23 cellular contexts compared by ENCODE assay signal in the genomic region with DNA sequence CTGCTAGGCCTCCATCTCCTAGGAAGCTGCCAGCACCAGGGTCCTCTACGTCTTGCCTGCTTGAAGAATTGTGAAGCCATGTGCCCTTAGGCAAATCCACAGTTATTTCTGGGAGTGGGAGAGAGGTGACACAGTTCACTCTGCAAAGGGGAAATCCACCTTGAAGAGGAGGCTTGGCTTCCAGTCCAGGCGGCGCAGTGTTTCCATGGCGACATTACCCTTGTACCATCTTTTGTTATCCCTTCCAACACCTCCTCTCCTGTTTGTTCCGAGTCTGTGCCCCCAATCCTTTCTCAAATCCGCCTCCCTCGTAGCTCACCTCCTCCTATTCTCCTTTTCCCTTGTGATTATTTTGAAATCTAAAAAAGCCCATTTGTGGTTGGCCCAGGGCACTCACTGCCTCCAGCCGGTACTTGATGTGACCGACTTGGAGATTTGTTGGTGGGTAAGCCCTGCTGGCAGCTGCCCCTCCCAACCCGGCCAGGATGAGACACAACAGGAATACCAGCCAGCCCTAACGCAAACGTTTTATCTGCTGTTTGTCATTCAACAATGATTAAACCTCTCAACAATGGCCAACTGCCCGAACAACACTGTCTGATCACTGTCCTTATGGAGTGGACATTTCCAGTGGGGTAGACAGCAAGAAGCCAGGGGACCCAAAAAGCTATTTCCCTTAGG. TPM values are rescaled to one million over a fixed set of nuclear protein-coding genes. Genes with fewer than 3 reads are reported as not detected.
DNase-seq lines count a peak whose midpoint lies in the region; ATAC-seq, FAIRE-seq and TF ChIP-seq lines count a peak whose summit lies in the region.
"Had no signal": no experiment of that assay in that cellular context is flagged by ENCODE, and none has a peak within 500 bp of the region (broad histone marks: within the 10 kb centered on the region; RNA-seq: fewer than 3 reads in every experiment).

No MANE protein-coding gene starts in this region.

- H2AFZ ChIP-seq in HepG2 (ENCODE audit: low read length), result no peak overlapping the region

- no peak overlapping the region for H3K4me3 ChIP-seq in right atrium auricular region
- no peak overlapping the region for H3K4me3 ChIP-seq in left ventricle myocardium inferior
- H3K4me3 ChIP-seq in HepG2 (replicated peaks in 1 of 3; ENCODE audit: insufficient read depth in 1 of 3, low read depth in 2 of 3, low read length in 3 of 3), result no peak overlapping the region
- H3K4me3 ChIP-seq: breast epithelium, ovary, suprapubic skin had no signal

- intact Hi-C loops in left ventricle myocardium inferior (cut with micrococcal nuclease) (no loop called here), HepG2 (cut with micrococcal nuclease; ENCODE audit: unreplicated experiment) (no loop called here)

- peak overlapping the region; percentile 6 to 49 for H3K27ac ChIP-seq in right atrium auricular region
- no peak overlapping the region for H3K27ac ChIP-seq in left ventricle myocardium inferior (replicated peaks)
- H3K27ac ChIP-seq in HepG2 (ENCODE audit: extremely low read length, insufficient read depth, low read length), result no peak overlapping the region
- H3K27ac ChIP-seq: breast epithelium, C4-2B, ovary, suprapubic skin had no signal

- H3K36me3 ChIP-seq in right atrium auricular region, result no peaks in the 10 kb centered on the region
- H3K36me3 ChIP-seq in left ventricle myocardium inferior, result no peaks in the 10 kb centered on the region
- H3K36me3 ChIP-seq in HepG2 (replicated peaks in 1 of 2; ENCODE audit: control insufficient read depth in 1 of 2, insufficient read depth in 2 of 2, low read length in 2 of 2), result no peaks in the 10 kb centered on the region
- H3K36me3 ChIP-seq: breast epithelium, ovary, suprapubic skin had no signal

- no peak for FAIRE-seq in HepG2 (lab: Jason Lieb, UNC)
- FAIRE-seq: kidney, TTC549, urothelium cell line had no signal

- BruUV-seq in HepG2 (replicated peaks; lab: Mats Ljungman, UMichigan), result no TSS peak

- peaks cover 0 to 11% of the 10 kb centered on the region in 2 donors for H3K4me1 ChIP-seq in right atrium auricular region
- H3K4me1 ChIP-seq in left ventricle myocardium inferior, result peaks cover 10% of the 10 kb centered on the region
- H3K4me1 ChIP-seq in HepG2 (ENCODE audit: insufficient read depth, low read length), result peaks cover 19% of the 10 kb centered on the region
- H3K4me1 ChIP-seq: breast epithelium had no signal

- no peak overlapping the region for H3K9ac ChIP-seq in HepG2 (ENCODE audit: insufficient read depth, low read depth, low read length)

- H4K20me1 ChIP-seq in HepG2 (ENCODE audit: insufficient read depth, low read length), result no peaks in the 10 kb centered on the region

- TF ChIP-seq EP300 in HepG2 (IDR thresholded peaks at IDR 0.05; ENCODE audit: low read depth in 2 of 2, low read length in 2 of 2), result no peak
- no peak for TF ChIP-seq EP300 in HepG2 (CRISPR knock-in tag; IDR thresholded peaks at IDR 0.05; ENCODE audit: borderline replicate concordance)

- no peaks in the 10 kb centered on the region for H3K27me3 ChIP-seq in right atrium auricular region
- H3K27me3 ChIP-seq in left ventricle myocardium inferior (ENCODE audit: low read depth), result peaks cover 83% of the 10 kb centered on the region
- no peaks in the 10 kb centered on the region for H3K27me3 ChIP-seq in HepG2 (ENCODE audit: control insufficient read depth in 1 of 2, insufficient read depth in 2 of 2, low read length in 2 of 2)
- H3K27me3 ChIP-seq: breast epithelium, ovary had no signal

- TF ChIP-seq RAD21 in HepG2 (CRISPR knock-in tag; IDR thresholded peaks at IDR 0.05), result no peak

- no peak overlapping the region for H3K4me2 ChIP-seq in HepG2 (ENCODE audit: low read depth, low read length)

- H3K9me3 ChIP-seq in right atrium auricular region (no peaks in the 10 kb centered on the region), left ventricle myocardium inferior (replicated peaks) (no peaks in the 10 kb centered on the region), HepG2 (ENCODE audit: low read length) (no peaks in the 10 kb centered on the region)
- H3K9me3 ChIP-seq: breast epithelium, ovary, suprapubic skin had no signal

- no peak for TF ChIP-seq POLR2A in HepG2 (IDR thresholded peaks at IDR 0.05; ENCODE audit: insufficient read depth in 1 of 2, low read depth in 2 of 2, low read length in 2 of 2)

- in situ Hi-C loops in HepG2 (cut with HindIII; ENCODE audit: extremely low pct_ligation_motif_present, low pct_unique_long_range_greater_than_20kb), result no loop called here

- POLR2A ChIA-PET in HepG2 (lab: Yijun Ruan, JAX), result no interaction called here

- 38% methylated on average over 12 of the region's 13 CpGs for WGBS in HepG2 (ENCODE audit: low lambda C conversion rate)

- ATAC-seq in HepG2 (no peak), HG03039 (IDR thresholded peaks at IDR 0.05; ENCODE audit: unreplicated experiment) (no peak)
- ATAC-seq in stimulated activated naive CD8-positive, alpha-beta T cell treated with anti-CD3 and anti-CD28 coated beads, Interleukin-15, Interleukin-2, amounts not matched to agents 100 U/mL and 50 U/mL, for 24 hours, result no peak
- ATAC-seq: natural killer cell had no signal

- DNase-seq in right atrium auricular region (ENCODE audit: low spot score) (no peak), left ventricle myocardium inferior (no peak), NCI-H748 treated with DMSO at 0.1 percent for 48 hours (lab: John Stamatoyannopoulos, UW) (peak; percentile 66), HepG2 (ENCODE audit: low spot score) (peak; percentile 13), H4 (ENCODE audit: low spot score) (no peak), SIG-M5 treated with dmso at 0.1 percent for 504 hours (lab: John Stamatoyannopoulos, UW; ENCODE audit: unreplicated experiment) (no peak)
- DNase-seq in stimulated activated naive CD8-positive, alpha-beta T cell treated with anti-CD3 and anti-CD28 coated beads, Interleukin-15, Interleukin-2, amounts not matched to agents 100 U/mL and 50 U/mL, for 24 hours, result no peak
- DNase-seq: activated CD4-positive, alpha-beta T cell treated with anti-CD3 and anti-CD28 coated beads for 1 hour; activated naive CD4-positive, alpha-beta T cell treated with Interleukin-2 at 50 U/mL for 16 hours; cortex of kidney; DMS 273 treated with DMSO at 0.1 percent for 48 hours; kidney; natural killer cell; NCI-H2081 treated with DMSO at 0.1 percent for 48 hours; NCI-H510A treated with DMSO at 0.1 percent for 48 hours; ovary; SHP77 treated with DMSO at 0.1 percent for 48 hours had no signal

- CTCF ChIA-PET in HepG2 (lab: Yijun Ruan, JAX; ENCODE audit: low intra/inter-chr PET ratio, low total read pairs), result no interaction called here

- TF ChIP-seq CTCF in right atrium auricular region (IDR thresholded peaks at IDR 0.05) (no peak), left ventricle myocardium inferior (IDR thresholded peaks at IDR 0.05; ENCODE audit: borderline replicate concordance) (no peak), HepG2 (CRISPR knock-in tag; IDR thresholded peaks at IDR 0.05) (no peak)

- H3K79me2 ChIP-seq in HepG2 (ENCODE audit: insufficient read depth, low read length), result no peaks in the 10 kb centered on the region

TF ChIP-seq in HepG2, 621 proteins besides CTCF, POLR2A, EP300 and RAD21:
- no peak for TF ChIP-seq ZFYVE20 (CRISPR knock-in tag; IDR thresholded peaks at IDR 0.05; ENCODE audit: borderline replicate concordance, low read depth)
- no peak for TF ChIP-seq ZNF7 (CRISPR knock-in tag; IDR thresholded peaks at IDR 0.05)
- TF ChIP-seq FOXK1 (CRISPR knock-in tag; IDR thresholded peaks at IDR 0.05; ENCODE audit: borderline replicate concordance, low read depth), result no peak
- TF ChIP-seq, protein P1, sequence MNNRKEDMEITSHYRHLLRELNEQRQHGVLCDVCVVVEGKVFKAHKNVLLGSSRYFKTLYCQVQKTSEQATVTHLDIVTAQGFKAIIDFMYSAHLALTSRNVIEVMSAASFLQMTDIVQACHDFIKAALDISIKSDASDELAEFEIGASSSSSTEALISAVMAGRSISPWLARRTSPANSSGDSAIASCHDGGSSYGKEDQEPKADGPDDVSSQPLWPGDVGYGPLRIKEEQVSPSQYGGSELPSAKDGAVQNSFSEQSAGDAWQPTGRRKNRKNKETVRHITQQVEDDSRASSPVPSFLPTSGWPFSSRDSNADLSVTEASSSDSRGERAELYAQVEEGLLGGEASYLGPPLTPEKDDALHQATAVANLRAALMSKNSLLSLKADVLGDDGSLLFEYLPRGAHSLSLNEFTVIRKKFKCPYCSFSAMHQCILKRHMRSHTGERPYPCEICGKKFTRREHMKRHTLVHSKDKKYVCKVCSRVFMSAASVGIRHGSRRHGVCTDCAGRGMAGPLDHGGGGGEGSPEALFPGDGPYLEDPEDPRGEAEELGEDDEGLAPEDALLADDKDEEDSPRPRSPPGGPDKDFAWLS (CRISPR knock-in tag; IDR thresholded peaks at IDR 0.05; ENCODE audit: borderline replicate concordance), result no peak
- no peak for TF ChIP-seq RBM22 (optimal IDR thresholded peaks at IDR 0.05; ENCODE audit: low read length)

RNA-seq across cellular contexts. Expression of a gene that starts 18.3 kb away (rescaled TPM):
- 10 to 100 TPM in 1 of 2 donors, 1 to 10 TPM in 1; 9.9 to 11.4 TPM for total RNA-seq in right atrium auricular region
- 5.9 TPM for total RNA-seq in left ventricle myocardium inferior
- 0.02 and 0.14 TPM in 2 replicates for total RNA-seq in HepG2 (2016; rRNA removed; fragmentation: Illumina TruSeq; extraction: Trizol)
- total RNA-seq in HepG2 (2016; cell fraction: cytosol; rRNA removed; fragmentation: Illumina TruSeq; extraction: Trizol; ENCODE audit: low read depth), result not detected in 2 replicates
- total RNA-seq in HepG2 (2016; cell fraction: insoluble cytoplasmic fraction; rRNA removed; fragmentation: Illumina TruSeq; extraction: Trizol), result 0.09 and 0.10 TPM in 2 replicates
- total RNA-seq in HepG2 (2016; cell fraction: membrane; rRNA removed; fragmentation: Illumina TruSeq; extraction: Trizol), result 0.06 and 0.07 TPM in 2 replicates
- total RNA-seq in HepG2 (2016; cell fraction: nucleus; rRNA removed; fragmentation: Illumina TruSeq; extraction: Trizol), result 0.25 TPM in 1 of 2 replicates, not detected in the other
- polyA plus RNA-seq in HepG2 (2011; rRNA removed), result 0.13 and 0.26 TPM in 2 replicates
- 0.12 and 0.13 TPM in 2 replicates for polyA plus RNA-seq in HepG2 (2011; cell fraction: cytosol; rRNA removed)
- 0.12 and 0.14 TPM in 2 replicates for polyA plus RNA-seq in HepG2 (2011; cell fraction: nucleus; rRNA removed)
- 0.09 TPM in 1 of 2 replicates, not detected in the other for polyA plus RNA-seq in HepG2 (2012)
- polyA plus RNA-seq in HepG2 (2016; cell fraction: cytosol; fragmentation: Illumina TruSeq; extraction: Trizol; ENCODE audit: low read depth), result 0.02 and 0.09 TPM in 2 replicates
- polyA plus RNA-seq in HepG2 (2016; cell fraction: insoluble cytoplasmic fraction; fragmentation: Illumina TruSeq; extraction: Trizol; ENCODE audit: low read depth), result 0.11 and 0.19 TPM in 2 replicates
- 0.03 and 0.13 TPM in 2 replicates for polyA plus RNA-seq in HepG2 (2016; cell fraction: membrane; fragmentation: Illumina TruSeq; extraction: Trizol; ENCODE audit: low read depth)
- polyA plus RNA-seq in HepG2 (2016; cell fraction: nucleus; fragmentation: Illumina TruSeq; extraction: Trizol; ENCODE audit: insufficient read depth, low read depth), result 0.08 TPM in 1 of 2 replicates, not detected in the other
- 0.28 and 0.60 TPM in 2 replicates for polyA minus RNA-seq in HepG2 (2011; rRNA and poly(A)+ RNA removed; ENCODE audit: low replicate concordance)
- polyA minus RNA-seq in HepG2 (2011; cell fraction: cytosol; rRNA and poly(A)+ RNA removed), result 0.40 TPM in 1 of 2 replicates, not detected in the other
- polyA minus RNA-seq in HepG2 (2011; cell fraction: nucleus; rRNA and poly(A)+ RNA removed), result 0.12 and 0.13 TPM in 2 replicates
- 0.06 TPM in 1 of 2 replicates, not detected in the other for total RNA-seq in H4 (2014; rRNA removed; shearing (Covaris generic))
- total RNA-seq: natural killer cell had no signal

Comparison
In these comparisons a context has a peak if more than half of its experiments do, and no peak if none do; other contexts are left out.
1. H3K27ac ChIP-seq: peak in right atrium auricular region (2 of 2); none in left ventricle myocardium inferior (single experiment) and HepG2 (single experiment).
2. DNase-seq: peak in NCI-H748 treated with DMSO at 0.1 percent for 48 hours (single experiment) and HepG2 (single experiment); none in right atrium auricular region (single experiment), left ventricle myocardium inferior (single experiment), H4 (single experiment), stimulated activated naive CD8-positive, alpha-beta T cell treated with anti-CD3 and anti-CD28 coated beads, Interleukin-15, Interleukin-2, amounts not matched to agents 100 U/mL and 50 U/mL, for 24 hours (single experiment) and SIG-M5 treated with dmso at 0.1 percent for 504 hours (single experiment).